Comparison of ENCODE assay signal across 1 cellular context in the genomic region with DNA sequence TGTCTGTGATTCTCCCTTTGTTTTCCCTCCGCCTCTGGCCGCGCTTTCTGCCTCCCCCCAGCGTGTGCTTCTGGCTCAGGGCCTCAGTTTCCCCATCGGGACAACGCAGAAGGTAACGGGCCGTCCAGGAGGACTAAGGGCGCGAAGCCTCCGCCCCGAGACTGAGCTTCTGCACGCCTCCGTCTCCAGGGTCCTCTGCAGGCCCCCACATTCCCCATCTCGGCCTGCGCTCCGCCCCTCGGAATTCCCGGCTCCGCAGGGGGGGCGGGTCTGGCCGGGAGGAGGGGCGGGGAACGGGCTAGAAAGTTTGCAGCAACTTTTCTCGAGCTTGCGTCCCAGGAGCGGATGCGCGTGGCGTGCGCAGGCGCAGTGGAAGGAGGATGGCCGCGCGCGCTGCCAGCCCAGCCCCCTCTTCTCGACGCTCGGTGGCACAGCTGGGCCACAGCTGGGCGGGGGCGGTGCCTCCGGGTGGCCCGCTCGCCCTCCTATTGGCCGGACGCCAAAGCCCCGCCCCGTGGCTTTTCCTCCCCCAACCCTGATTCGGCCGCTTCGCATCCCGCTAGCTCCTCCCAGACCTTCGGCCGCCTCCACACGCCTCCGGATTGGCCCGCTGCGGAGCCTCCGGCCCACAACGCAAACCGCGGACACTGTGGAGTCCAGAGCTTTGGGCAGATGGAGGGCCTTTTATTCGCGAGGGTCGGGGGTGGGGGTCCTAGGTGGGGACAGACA.
TF ChIP-seq lines count a peak whose summit lies in the region.

A gene (minus strand): TSS at position 199 of the 729 bp plus-strand sequence. CDS start 408 bp downstream, outside the sequence.

TF ChIP-seq in HepG2, 621 proteins besides CTCF, POLR2A, EP300 and RAD21 (continued from another document and continues in another):
- TF ChIP-seq, protein P1, sequence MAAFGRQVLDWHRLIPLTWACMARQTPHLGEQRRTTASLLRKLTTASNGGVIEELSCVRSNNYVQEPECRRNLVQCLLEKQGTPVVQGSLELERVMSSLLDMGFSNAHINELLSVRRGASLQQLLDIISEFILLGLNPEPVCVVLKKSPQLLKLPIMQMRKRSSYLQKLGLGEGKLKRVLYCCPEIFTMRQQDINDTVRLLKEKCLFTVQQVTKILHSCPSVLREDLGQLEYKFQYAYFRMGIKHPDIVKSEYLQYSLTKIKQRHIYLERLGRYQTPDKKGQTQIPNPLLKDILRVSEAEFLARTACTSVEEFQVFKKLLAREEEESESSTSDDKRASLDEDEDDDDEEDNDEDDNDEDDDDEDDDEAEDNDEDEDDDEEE (CRISPR knock-in tag; IDR thresholded peaks at IDR 0.05): no peak
- TF ChIP-seq, protein P2, sequence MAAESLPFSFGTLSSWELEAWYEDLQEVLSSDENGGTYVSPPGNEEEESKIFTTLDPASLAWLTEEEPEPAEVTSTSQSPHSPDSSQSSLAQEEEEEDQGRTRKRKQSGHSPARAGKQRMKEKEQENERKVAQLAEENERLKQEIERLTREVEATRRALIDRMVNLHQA (CRISPR knock-in tag; IDR thresholded peaks at IDR 0.05): no peak
- TF ChIP-seq, protein P3, sequence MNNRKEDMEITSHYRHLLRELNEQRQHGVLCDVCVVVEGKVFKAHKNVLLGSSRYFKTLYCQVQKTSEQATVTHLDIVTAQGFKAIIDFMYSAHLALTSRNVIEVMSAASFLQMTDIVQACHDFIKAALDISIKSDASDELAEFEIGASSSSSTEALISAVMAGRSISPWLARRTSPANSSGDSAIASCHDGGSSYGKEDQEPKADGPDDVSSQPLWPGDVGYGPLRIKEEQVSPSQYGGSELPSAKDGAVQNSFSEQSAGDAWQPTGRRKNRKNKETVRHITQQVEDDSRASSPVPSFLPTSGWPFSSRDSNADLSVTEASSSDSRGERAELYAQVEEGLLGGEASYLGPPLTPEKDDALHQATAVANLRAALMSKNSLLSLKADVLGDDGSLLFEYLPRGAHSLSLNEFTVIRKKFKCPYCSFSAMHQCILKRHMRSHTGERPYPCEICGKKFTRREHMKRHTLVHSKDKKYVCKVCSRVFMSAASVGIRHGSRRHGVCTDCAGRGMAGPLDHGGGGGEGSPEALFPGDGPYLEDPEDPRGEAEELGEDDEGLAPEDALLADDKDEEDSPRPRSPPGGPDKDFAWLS (CRISPR knock-in tag; IDR thresholded peaks at IDR 0.05; ENCODE audit: borderline replicate concordance): no peak
- no peak for TF ChIP-seq ZNF24 (IDR thresholded peaks at IDR 0.05)
- TF ChIP-seq HOXA5 (CRISPR knock-in tag; IDR thresholded peaks at IDR 0.05): peak; percentile 89; the same call in 1 of the 2 replicates
- TF ChIP-seq, protein P4, sequence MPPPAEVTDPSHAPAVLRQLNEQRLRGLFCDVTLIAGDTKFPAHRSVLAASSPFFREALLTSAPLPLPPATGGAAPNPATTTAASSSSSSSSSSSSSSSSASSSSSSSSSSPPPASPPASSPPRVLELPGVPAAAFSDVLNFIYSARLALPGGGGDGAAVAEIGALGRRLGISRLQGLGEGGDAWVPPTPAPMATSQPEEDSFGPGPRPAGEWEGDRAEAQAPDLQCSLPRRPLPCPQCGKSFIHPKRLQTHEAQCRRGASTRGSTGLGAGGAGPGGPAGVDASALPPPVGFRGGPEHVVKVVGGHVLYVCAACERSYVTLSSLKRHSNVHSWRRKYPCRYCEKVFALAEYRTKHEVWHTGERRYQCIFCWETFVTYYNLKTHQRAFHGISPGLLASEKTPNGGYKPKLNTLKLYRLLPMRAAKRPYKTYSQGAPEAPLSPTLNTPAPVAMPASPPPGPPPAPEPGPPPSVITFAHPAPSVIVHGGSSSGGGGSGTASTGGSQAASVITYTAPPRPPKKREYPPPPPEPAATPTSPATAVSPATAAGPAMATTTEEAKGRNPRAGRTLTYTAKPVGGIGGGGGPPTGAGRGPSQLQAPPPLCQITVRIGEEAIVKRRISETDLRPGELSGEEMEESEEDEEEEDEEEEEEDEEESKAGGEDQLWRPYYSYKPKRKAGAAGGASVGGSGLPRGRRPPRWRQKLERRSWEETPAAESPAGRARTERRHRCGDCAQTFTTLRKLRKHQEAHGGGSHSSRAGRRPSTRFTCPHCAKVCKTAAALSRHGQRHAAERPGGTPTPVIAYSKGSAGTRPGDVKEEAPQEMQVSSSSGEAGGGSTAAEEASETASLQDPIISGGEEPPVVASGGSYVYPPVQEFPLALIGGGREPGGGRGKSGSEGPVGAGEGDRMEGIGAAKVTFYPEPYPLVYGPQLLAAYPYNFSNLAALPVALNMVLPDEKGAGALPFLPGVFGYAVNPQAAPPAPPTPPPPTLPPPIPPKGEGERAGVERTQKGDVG (CRISPR knock-in tag; IDR thresholded peaks at IDR 0.05; ENCODE audit: borderline replicate concordance): no peak
- peak; percentile 87; the same call in 1 of the 2 replicates for TF ChIP-seq DNMT3B (CRISPR knock-in tag; conservative IDR thresholded peaks at IDR 0.05)
- no peak for TF ChIP-seq ZFP36L2 (CRISPR knock-in tag; IDR thresholded peaks at IDR 0.05)
- TF ChIP-seq MIER2 (CRISPR knock-in tag; IDR thresholded peaks at IDR 0.05): no peak
- TF ChIP-seq CBFB (CRISPR knock-in tag; IDR thresholded peaks at IDR 0.05): peak; percentile 85
- TF ChIP-seq ZNF101 (CRISPR knock-in tag; IDR thresholded peaks at IDR 0.05; ENCODE audit: borderline replicate concordance, low read depth): no peak
- no peak; the same call in 1 of the 2 replicates for TF ChIP-seq MEIS1 (CRISPR knock-in tag; IDR thresholded peaks at IDR 0.05; ENCODE audit: borderline replicate concordance)
- no peak for TF ChIP-seq RBM22 (optimal IDR thresholded peaks at IDR 0.05; ENCODE audit: low read length)
- no peak for TF ChIP-seq ZNF484 (CRISPR knock-in tag; IDR thresholded peaks at IDR 0.05; ENCODE audit: borderline replicate concordance, low read depth)
- TF ChIP-seq, protein P5, sequence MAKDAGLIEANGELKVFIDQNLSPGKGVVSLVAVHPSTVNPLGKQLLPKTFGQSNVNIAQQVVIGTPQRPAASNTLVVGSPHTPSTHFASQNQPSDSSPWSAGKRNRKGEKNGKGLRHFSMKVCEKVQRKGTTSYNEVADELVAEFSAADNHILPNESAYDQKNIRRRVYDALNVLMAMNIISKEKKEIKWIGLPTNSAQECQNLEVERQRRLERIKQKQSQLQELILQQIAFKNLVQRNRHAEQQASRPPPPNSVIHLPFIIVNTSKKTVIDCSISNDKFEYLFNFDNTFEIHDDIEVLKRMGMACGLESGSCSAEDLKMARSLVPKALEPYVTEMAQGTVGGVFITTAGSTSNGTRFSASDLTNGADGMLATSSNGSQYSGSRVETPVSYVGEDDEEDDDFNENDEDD (CRISPR knock-in tag; IDR thresholded peaks at IDR 0.05; ENCODE audit: borderline replicate concordance): peak; percentile 81; the same call in 1 of the 2 replicates
- TF ChIP-seq AGO1 (IDR thresholded peaks at IDR 0.05; ENCODE audit: low read depth, low read length, poor library complexity, severe bottlenecking): peak; percentile 10
- no peak for TF ChIP-seq RFX1 (IDR thresholded peaks at IDR 0.05)
- no peak for TF ChIP-seq ZC3H4 (CRISPR knock-in tag; IDR thresholded peaks at IDR 0.05; ENCODE audit: borderline replicate concordance)
- 0 out of 2 replicates have a peak, but pooled peaks have one; percentile 15 for TF ChIP-seq ZNF550 (CRISPR knock-in tag; IDR thresholded peaks at IDR 0.05; ENCODE audit: borderline replicate concordance)
- TF ChIP-seq ZFX (CRISPR knock-in tag; IDR thresholded peaks at IDR 0.05; ENCODE audit: low read depth): peak; percentile 49; the same call in 1 of the 2 replicates
- TF ChIP-seq AKAP8 (CRISPR knock-in tag; IDR thresholded peaks at IDR 0.05): peak; percentile 91
- TF ChIP-seq XRCC5 (optimal IDR thresholded peaks at IDR 0.05; ENCODE audit: low read length): peak; percentile 43
- TF ChIP-seq ZNF441 (CRISPR knock-in tag; IDR thresholded peaks at IDR 0.05; ENCODE audit: borderline replicate concordance): no peak; the same call in 1 of the 2 replicates
- TF ChIP-seq NCOA5 (CRISPR knock-in tag; IDR thresholded peaks at IDR 0.05): no peak
- TF ChIP-seq ARID2 (CRISPR knock-in tag; IDR thresholded peaks at IDR 0.05; ENCODE audit: borderline replicate concordance): no peak
- peak; percentile 87; the same call in 1 of the 2 replicates for TF ChIP-seq PCBP1 (IDR thresholded peaks at IDR 0.05; ENCODE audit: borderline replicate concordance, low read depth, low read length)
- TF ChIP-seq ZNF776 (CRISPR knock-in tag; IDR thresholded peaks at IDR 0.05): peak; percentile 61; the same call in 1 of the 2 replicates
- TF ChIP-seq ZNF878 (CRISPR knock-in tag; IDR thresholded peaks at IDR 0.05): no peak
- TF ChIP-seq RFXAP (CRISPR knock-in tag; IDR thresholded peaks at IDR 0.05; ENCODE audit: borderline replicate concordance): peak; percentile 86; the same call in 1 of the 2 replicates
- no peak for TF ChIP-seq JUN (CRISPR knock-in tag; IDR thresholded peaks at IDR 0.05)
- no peak for TF ChIP-seq ZNF530 (CRISPR knock-in tag; IDR thresholded peaks at IDR 0.05; ENCODE audit: low read depth)
- no peak for TF ChIP-seq SMYD3 (CRISPR knock-in tag; IDR thresholded peaks at IDR 0.05)
- no peak for TF ChIP-seq ZNF230 (CRISPR knock-in tag; IDR thresholded peaks at IDR 0.05)
- TF ChIP-seq HNF4A (CRISPR knock-in tag; IDR thresholded peaks at IDR 0.05): peak; percentile 36; the same call in 1 of the 2 replicates
- 0 out of 2 replicates have a peak, but pooled peaks have one; percentile 64 for TF ChIP-seq ZNF34 (CRISPR knock-in tag; IDR thresholded peaks at IDR 0.05; ENCODE audit: borderline replicate concordance)
- no peak for TF ChIP-seq ZNF674 (CRISPR knock-in tag; IDR thresholded peaks at IDR 0.05; ENCODE audit: low read depth)
- TF ChIP-seq, protein P6, sequence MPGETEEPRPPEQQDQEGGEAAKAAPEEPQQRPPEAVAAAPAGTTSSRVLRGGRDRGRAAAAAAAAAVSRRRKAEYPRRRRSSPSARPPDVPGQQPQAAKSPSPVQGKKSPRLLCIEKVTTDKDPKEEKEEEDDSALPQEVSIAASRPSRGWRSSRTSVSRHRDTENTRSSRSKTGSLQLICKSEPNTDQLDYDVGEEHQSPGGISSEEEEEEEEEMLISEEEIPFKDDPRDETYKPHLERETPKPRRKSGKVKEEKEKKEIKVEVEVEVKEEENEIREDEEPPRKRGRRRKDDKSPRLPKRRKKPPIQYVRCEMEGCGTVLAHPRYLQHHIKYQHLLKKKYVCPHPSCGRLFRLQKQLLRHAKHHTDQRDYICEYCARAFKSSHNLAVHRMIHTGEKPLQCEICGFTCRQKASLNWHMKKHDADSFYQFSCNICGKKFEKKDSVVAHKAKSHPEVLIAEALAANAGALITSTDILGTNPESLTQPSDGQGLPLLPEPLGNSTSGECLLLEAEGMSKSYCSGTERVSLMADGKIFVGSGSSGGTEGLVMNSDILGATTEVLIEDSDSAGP (CRISPR knock-in tag; IDR thresholded peaks at IDR 0.05; ENCODE audit: borderline replicate concordance): 0 out of 2 replicates have a peak, but pooled peaks have one; percentile 55
- peak; percentile 76 for TF ChIP-seq GATAD1 (CRISPR knock-in tag; IDR thresholded peaks at IDR 0.05)
- TF ChIP-seq NCOR1 (IDR thresholded peaks at IDR 0.05; ENCODE audit: borderline replicate concordance, low read length): peak; percentile 3; the same call in 1 of the 2 replicates
- no peak for TF ChIP-seq ATAD3A (CRISPR knock-in tag; IDR thresholded peaks at IDR 0.05)
- TF ChIP-seq ZNF354B (CRISPR knock-in tag; IDR thresholded peaks at IDR 0.05): no peak
- no peak for TF ChIP-seq ZNF672 (CRISPR knock-in tag; IDR thresholded peaks at IDR 0.05)
- peak; percentile 38 for TF ChIP-seq U2AF1 (optimal IDR thresholded peaks at IDR 0.05; ENCODE audit: low read depth, low read length)
- TF ChIP-seq, protein P7, sequence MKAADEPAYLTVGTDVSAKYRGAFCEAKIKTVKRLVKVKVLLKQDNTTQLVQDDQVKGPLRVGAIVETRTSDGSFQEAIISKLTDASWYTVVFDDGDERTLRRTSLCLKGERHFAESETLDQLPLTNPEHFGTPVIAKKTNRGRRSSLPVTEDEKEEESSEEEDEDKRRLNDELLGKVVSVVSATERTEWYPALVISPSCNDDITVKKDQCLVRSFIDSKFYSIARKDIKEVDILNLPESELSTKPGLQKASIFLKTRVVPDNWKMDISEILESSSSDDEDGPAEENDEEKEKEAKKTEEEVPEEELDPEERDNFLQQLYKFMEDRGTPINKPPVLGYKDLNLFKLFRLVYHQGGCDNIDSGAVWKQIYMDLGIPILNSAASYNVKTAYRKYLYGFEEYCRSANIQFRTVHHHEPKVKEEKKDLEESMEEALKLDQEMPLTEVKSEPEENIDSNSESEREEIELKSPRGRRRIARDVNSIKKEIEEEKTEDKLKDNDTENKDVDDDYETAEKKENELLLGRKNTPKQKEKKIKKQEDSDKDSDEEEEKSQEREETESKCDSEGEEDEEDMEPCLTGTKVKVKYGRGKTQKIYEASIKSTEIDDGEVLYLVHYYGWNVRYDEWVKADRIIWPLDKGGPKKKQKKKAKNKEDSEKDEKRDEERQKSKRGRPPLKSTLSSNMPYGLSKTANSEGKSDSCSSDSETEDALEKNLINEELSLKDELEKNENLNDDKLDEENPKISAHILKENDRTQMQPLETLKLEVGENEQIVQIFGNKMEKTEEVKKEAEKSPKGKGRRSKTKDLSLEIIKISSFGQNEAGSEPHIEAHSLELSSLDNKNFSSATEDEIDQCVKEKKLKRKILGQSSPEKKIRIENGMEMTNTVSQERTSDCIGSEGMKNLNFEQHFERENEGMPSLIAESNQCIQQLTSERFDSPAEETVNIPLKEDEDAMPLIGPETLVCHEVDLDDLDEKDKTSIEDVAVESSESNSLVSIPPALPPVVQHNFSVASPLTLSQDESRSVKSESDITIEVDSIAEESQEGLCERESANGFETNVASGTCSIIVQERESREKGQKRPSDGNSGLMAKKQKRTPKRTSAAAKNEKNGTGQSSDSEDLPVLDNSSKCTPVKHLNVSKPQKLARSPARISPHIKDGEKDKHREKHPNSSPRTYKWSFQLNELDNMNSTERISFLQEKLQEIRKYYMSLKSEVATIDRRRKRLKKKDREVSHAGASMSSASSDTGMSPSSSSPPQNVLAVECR (CRISPR knock-in tag; IDR thresholded peaks at IDR 0.05; ENCODE audit: borderline replicate concordance): peak; percentile 81
- peak; percentile 80; the same call in 1 of the 2 replicates for TF ChIP-seq ZNF772 (CRISPR knock-in tag; IDR thresholded peaks at IDR 0.05)
- TF ChIP-seq ZNF496 (CRISPR knock-in tag; IDR thresholded peaks at IDR 0.05; ENCODE audit: insufficient replicate concordance): no peak
- TF ChIP-seq, protein P8, sequence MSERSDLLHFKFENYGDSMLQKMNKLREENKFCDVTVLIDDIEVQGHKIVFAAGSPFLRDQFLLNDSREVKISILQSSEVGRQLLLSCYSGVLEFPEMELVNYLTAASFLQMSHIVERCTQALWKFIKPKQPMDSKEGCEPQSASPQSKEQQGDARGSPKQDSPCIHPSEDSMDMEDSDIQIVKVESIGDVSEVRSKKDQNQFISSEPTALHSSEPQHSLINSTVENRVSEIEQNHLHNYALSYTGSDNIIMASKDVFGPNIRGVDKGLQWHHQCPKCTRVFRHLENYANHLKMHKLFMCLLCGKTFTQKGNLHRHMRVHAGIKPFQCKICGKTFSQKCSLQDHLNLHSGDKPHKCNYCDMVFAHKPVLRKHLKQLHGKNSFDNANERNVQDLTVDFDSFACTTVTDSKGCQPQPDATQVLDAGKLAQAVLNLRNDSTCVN (CRISPR knock-in tag; IDR thresholded peaks at IDR 0.05; ENCODE audit: borderline replicate concordance): no peak; the same call in none of the 2 replicates
